ENCODE assay signal across 18 cellular contexts in genomic region chr12:101044512-101045074, GRCh38.
A peak's percentile ranks its signal among the peaks of the same experiment; 100 is the strongest.
DNase-seq lines count a peak whose midpoint lies in the region; TF ChIP-seq lines count a peak whose summit lies in the region.
"Had no signal": no experiment of that assay in that cellular context is flagged by ENCODE, and none has a peak within 500 bp of the region (broad histone marks: within the 10 kb centered on the region; RNA-seq: fewer than 3 reads in every experiment).

No MANE protein-coding gene starts in this region.

- peak overlapping the region; percentile 15; the same call in 1 of the 2 replicates for H3K4me2 ChIP-seq in SK-N-SH

- WGBS in SK-N-SH (ENCODE audit: low lambda C conversion rate) = 35% methylated on average over 2 of the region's 2 CpGs

- CTCF ChIA-PET in SK-N-SH (lab: Yijun Ruan, JAX) = no interaction called here
- CTCF ChIA-PET in CD4-positive, alpha-beta memory T cell (lab: Charles Lee; ENCODE audit: partially characterized antibody) = no interaction called here

- H3K36me3 Mint-ChIP-seq in brain = no peaks in the 10 kb centered on the region
- no peaks in the 10 kb centered on the region for H3K36me3 Mint-ChIP-seq in CD4-positive, alpha-beta memory T cell

- H3K9me3 ChIP-seq in SK-N-SH = no peaks in the 10 kb centered on the region
- H3K9me3 ChIP-seq in CD4-positive, alpha-beta memory T cell (ENCODE audit: control insufficient read depth in 1 of 2, low read length in 2 of 2) = no peaks in the 10 kb centered on the region
- H3K9me3 ChIP-seq: MG63 had no signal

- TF ChIP-seq EP300 in SK-N-SH (IDR thresholded peaks at IDR 0.05; ENCODE audit: borderline replicate concordance in 1 of 2, low read depth in 1 of 2, low read length in 1 of 2) = no peak

- H3K4me3 Mint-ChIP-seq in brain = no peak overlapping the region
- H3K4me3 Mint-ChIP-seq in CD4-positive, alpha-beta memory T cell = no peak overlapping the region

- no peaks in the 10 kb centered on the region for H3K9me2 ChIP-seq in SK-N-SH

- no peak for TF ChIP-seq CTCF in SK-N-SH (IDR thresholded peaks at IDR 0.05)
- TF ChIP-seq CTCF in brain (conservative IDR thresholded peaks at IDR 0.05) = no peak

- H3K27me3 ChIP-seq in SK-N-SH (ENCODE audit: insufficient read depth) = no peaks in the 10 kb centered on the region
- H3K27me3 ChIP-seq in CD4-positive, alpha-beta memory T cell (ENCODE audit: insufficient read depth, low read length) = no peaks in the 10 kb centered on the region
- H3K27me3 ChIP-seq: MG63 had no signal

- no peak overlapping the region for H3K4me3 ChIP-seq in SK-N-SH (ENCODE audit: low read depth in 2 of 2, low read length in 1 of 2)
- no peak overlapping the region for H3K4me3 ChIP-seq in CD4-positive, alpha-beta memory T cell (ENCODE audit: low read length in 2 of 2)
- H3K4me3 ChIP-seq: MG63 had no signal

- no peaks in the 10 kb centered on the region for H3K9me3 Mint-ChIP-seq in brain
- H3K9me3 Mint-ChIP-seq in CD4-positive, alpha-beta memory T cell = peaks cover 0 to 5% (median 0%) of the 10 kb centered on the region in 8 donors

- no peaks in the 10 kb centered on the region for H4K20me1 ChIP-seq in SK-N-SH (ENCODE audit: insufficient read depth)

- POLR2A ChIA-PET in SK-N-SH (lab: Yijun Ruan, JAX) = no interaction called here
- POLR2A ChIA-PET in CD4-positive, alpha-beta memory T cell (lab: Charles Lee; ENCODE audit: partially characterized antibody) = no interaction called here

- H3K27ac ChIP-seq in SK-N-SH (ENCODE audit: low read depth in 2 of 2, low read length in 1 of 2) = peak overlapping the region in 1 of 2 experiments; percentile 41; a peak in 2 of 4 replicates
- no peak overlapping the region for H3K27ac ChIP-seq in CD4-positive, alpha-beta memory T cell (ENCODE audit: low read depth, low read length)

- no peak for DNase-seq in SK-N-SH
- DNase-seq in iris pigment epithelial cell (ENCODE audit: low read depth) = peak; percentile 16
- DNase-seq in superior temporal gyrus (ENCODE audit: extremely low spot score) = peak; percentile 16
- DNase-seq in T-helper 9 cell = no peak
- DNase-seq in NCI-H187 treated with DMSO at 0.1 percent for 48 hours (lab: John Stamatoyannopoulos, UW) = no peak
- no peak for DNase-seq in CD4-positive, alpha-beta memory T cell
- DNase-seq: ACHN, C1 segment of cervical spinal cord, DMS 273 treated with DMSO at 0.1 percent for 48 hours, GDM1, HCEC 1CT, Kasumi-1, MG63, NCI-H1048, NCI-H1436 treated with DMSO at 0.1 percent for 48 hours, NCI-H2081 treated with DMSO at 0.1 percent for 48 hours, Right ventricle myocardium superior had no signal

- peaks cover 7% of the 10 kb centered on the region for H3K4me1 Mint-ChIP-seq in brain
- H3K4me1 Mint-ChIP-seq in CD4-positive, alpha-beta memory T cell = no peaks in the 10 kb centered on the region

- H3K4me1 ChIP-seq in SK-N-SH (ENCODE audit: control insufficient read depth in 1 of 2, insufficient read depth in 2 of 2, low read depth in 1 of 2, low read length in 1 of 2) = peaks cover 0 to 13% of the 10 kb centered on the region in 2 experiments; a peak in 1 of 4 replicates
- no peaks in the 10 kb centered on the region for H3K4me1 ChIP-seq in CD4-positive, alpha-beta memory T cell (ENCODE audit: insufficient read depth, low read length)

- peak overlapping the region in 3 of 5 experiments; percentile 76 to 90 (median 90) for H3K27ac Mint-ChIP-seq in brain
- H3K27ac Mint-ChIP-seq in CD4-positive, alpha-beta memory T cell = no peak overlapping the region

- H3K79me2 ChIP-seq in SK-N-SH (ENCODE audit: insufficient read depth) = no peaks in the 10 kb centered on the region

- no peak for TF ChIP-seq RAD21 in SK-N-SH (IDR thresholded peaks at IDR 0.05; ENCODE audit: low read length)

- H2AFZ ChIP-seq in SK-N-SH (ENCODE audit: low read depth) = no peak overlapping the region

- H3K9ac ChIP-seq in SK-N-SH = no peak overlapping the region

- H3K36me3 ChIP-seq in SK-N-SH (replicated peaks in 1 of 2; ENCODE audit: control insufficient read depth in 1 of 2, insufficient read depth in 2 of 2, low read length in 1 of 2) = peaks cover 2 to 14% of the 10 kb centered on the region in 2 experiments
- no peaks in the 10 kb centered on the region for H3K36me3 ChIP-seq in CD4-positive, alpha-beta memory T cell (ENCODE audit: insufficient read depth, low read length)
- H3K36me3 ChIP-seq: MG63 had no signal

- intact Hi-C loops in CD4-positive, alpha-beta memory T cell (cut with micrococcal nuclease) = no loop called here

- peaks cover 4% of the 10 kb centered on the region for H3F3A ChIP-seq in SK-N-SH (replicated peaks; ENCODE audit: insufficient read depth)

- no peaks in the 10 kb centered on the region for H3K27me3 Mint-ChIP-seq in brain
- H3K27me3 Mint-ChIP-seq in CD4-positive, alpha-beta memory T cell = no peaks in the 10 kb centered on the region

TF ChIP-seq in SK-N-SH, 30 proteins besides CTCF, POLR2A, EP300 and RAD21:
- TF ChIP-seq GABPA (IDR thresholded peaks at IDR 0.05; ENCODE audit: low read depth) (no peak), JUND (IDR thresholded peaks at IDR 0.05) (no peak), PBX3 (IDR thresholded peaks at IDR 0.05) (no peak), FOXJ3 (CRISPR knock-in tag; IDR thresholded peaks at IDR 0.05) (no peak), TCF12 (IDR thresholded peaks at IDR 0.05) (no peak; the same call in 1 of the 2 replicates), FOXM1 (IDR thresholded peaks at IDR 0.05; ENCODE audit: low read depth) (no peak), SIN3A (IDR thresholded peaks at IDR 0.05; ENCODE audit: borderline replicate concordance, low read depth, low read length) (no peak), RCOR1 (IDR thresholded peaks at IDR 0.05; ENCODE audit: low read length) (no peak)
TF ChIP-seq in SK-N-SH: peak in this region for 0.

Comparison
In these comparisons a context has a peak if more than half of its experiments do, and no peak if none do; other contexts are left out.
1. DNase-seq: peak in iris pigment epithelial cell (single experiment) and superior temporal gyrus (single experiment); none in SK-N-SH (single experiment), T-helper 9 cell (single experiment), NCI-H187 treated with DMSO at 0.1 percent for 48 hours (single experiment) and CD4-positive, alpha-beta memory T cell (0 of 5).
2. H3K27ac Mint-ChIP-seq: peak in brain (3 of 5); none in CD4-positive, alpha-beta memory T cell (0 of 7).